Comparison of ENCODE assay signal across 24 cellular contexts in genomic region chr11:72431846-72432245, GRCh38. TPM values are rescaled to one million over a fixed set of nuclear protein-coding genes. Genes with fewer than 3 reads are reported as not detected.
DNase-seq lines count a peak whose midpoint lies in the region; ATAC-seq and TF ChIP-seq lines count a peak whose summit lies in the region.
"Had no signal": no experiment of that assay in that cellular context is flagged by ENCODE, and none has a peak within 500 bp of the region (broad histone marks: within the 10 kb centered on the region; RNA-seq: fewer than 3 reads in every experiment).

No MANE protein-coding gene starts in this region.

- peaks cover 27 to 37% of the 10 kb centered on the region in 2 donors for H3K4me1 Mint-ChIP-seq in natural killer cell treated with Interleukin-12 subunit alpha and Interleukin-12 subunit beta and Interleukin-15 and Interleukin-18, amount 100 ng/mL, for 72 hours (ENCODE audit: low read depth in 2 of 2)
- H3K4me1 Mint-ChIP-seq in natural killer cell, result peaks cover 35 to 43% of the 10 kb centered on the region in 2 donors

- H3K27me3 Mint-ChIP-seq in natural killer cell treated with Interleukin-12 subunit alpha and Interleukin-12 subunit beta and Interleukin-15 and Interleukin-18, amount 100 ng/mL, for 72 hours, result no peaks in the 10 kb centered on the region
- no peaks in the 10 kb centered on the region for H3K27me3 Mint-ChIP-seq in natural killer cell (ENCODE audit: low read depth in 2 of 2)
- H3K27me3 Mint-ChIP-seq: activated naive CD4-positive, alpha-beta T cell treated with anti-CD3 and anti-CD28 coated beads, Interleukin-2, amount 10 ng/mL, durations not matched to agents 7 days and 5 days; T-cell had no signal

- no peaks in the 10 kb centered on the region for H3F3A ChIP-seq in SU-DHL-6 (ENCODE audit: insufficient read depth)

- no peaks in the 10 kb centered on the region for H3K9me2 ChIP-seq in SU-DHL-6 (replicated peaks; ENCODE audit: insufficient read depth, low read length)

- no peak for DNase-seq in natural killer cell treated with Interleukin-12 subunit alpha and Interleukin-12 subunit beta and Interleukin-15 and Interleukin-18, amount 100 ng/mL, for 72 hours (ENCODE audit: low spot score)
- no peak for DNase-seq in natural killer cell
- DNase-seq in myocyte (ENCODE audit: low read depth), result peak; percentile 38
- no peak for DNase-seq in HCEC 1CT
- no peak for DNase-seq in heart right ventricle
- no peak for DNase-seq in stomach
- DNase-seq: activated CD4-positive, CD25-positive, alpha-beta regulatory T cell treated with anti-CD3 and anti-CD28 coated beads, Interleukin-2, amount 50 U/mL, for 72 hours; activated naive CD4-positive, alpha-beta T cell treated with anti-CD3 and anti-CD28 coated beads, Interleukin-2, amount 10 ng/mL, durations not matched to agents 7 days and 5 days; aorta; CD4-positive, alpha-beta memory T cell; central memory CD4-positive, alpha-beta T cell; glutamatergic neuron; KG1; NCI-H1436 treated with DMSO at 0.1 percent for 48 hours; NCI-H2107; NCI-H446 treated with DMSO at 0.1 percent for 48 hours; retina; SIG-M5; T-cell had no signal

- peaks cover 17% of the 10 kb centered on the region for H3K79me2 ChIP-seq in SU-DHL-6 (ENCODE audit: insufficient read depth, low read length)

- no peak for TF ChIP-seq CTCF in natural killer cell (IDR thresholded peaks at IDR 0.05)
- TF ChIP-seq CTCF in SU-DHL-6 (IDR thresholded peaks at IDR 0.05; ENCODE audit: insufficient read depth, low read length, poor library complexity, severe bottlenecking), result no peak
- no peak for TF ChIP-seq CTCF in heart right ventricle (IDR thresholded peaks at IDR 0.05)
- no peak for TF ChIP-seq CTCF in stomach (IDR thresholded peaks at IDR 0.05)

- no peak overlapping the region for H2AFZ ChIP-seq in SU-DHL-6 (ENCODE audit: low read depth, low read length, severe bottlenecking)

- no peaks in the 10 kb centered on the region for H3K9me3 Mint-ChIP-seq in natural killer cell treated with Interleukin-12 subunit alpha and Interleukin-12 subunit beta and Interleukin-15 and Interleukin-18, amount 100 ng/mL, for 72 hours
- H3K9me3 Mint-ChIP-seq in natural killer cell, result no peaks in the 10 kb centered on the region
- H3K9me3 Mint-ChIP-seq: activated naive CD4-positive, alpha-beta T cell treated with anti-CD3 and anti-CD28 coated beads, Interleukin-2, amount 10 ng/mL, durations not matched to agents 7 days and 5 days; CD4-positive, alpha-beta memory T cell; T-cell had no signal

- no peak overlapping the region for H3K4me3 Mint-ChIP-seq in natural killer cell treated with Interleukin-12 subunit alpha and Interleukin-12 subunit beta and Interleukin-15 and Interleukin-18, amount 100 ng/mL, for 72 hours
- H3K4me3 Mint-ChIP-seq in natural killer cell, result no peak overlapping the region
- H3K4me3 Mint-ChIP-seq: activated naive CD4-positive, alpha-beta T cell treated with anti-CD3 and anti-CD28 coated beads, Interleukin-2, amount 10 ng/mL, durations not matched to agents 7 days and 5 days had no signal

- H3K36me3 ChIP-seq in SU-DHL-6 (ENCODE audit: low read length) (no peaks in the 10 kb centered on the region; the same call in 1 of the 2 replicates), heart right ventricle (peaks cover 0 to 36% (median 5%) of the 10 kb centered on the region in 9 donors), stomach (peaks cover 8 to 36% (median 34%) of the 10 kb centered on the region in 4 donors)

- H3K4me1 ChIP-seq in heart right ventricle (peaks cover 0 to 46% (median 21%) of the 10 kb centered on the region in 9 donors), stomach (peaks cover 13 to 42% (median 26%) of the 10 kb centered on the region in 4 donors)

- peak overlapping the region; percentile 14; the same call in 1 of the 2 replicates for H3K9ac ChIP-seq in SU-DHL-6 (ENCODE audit: low read length)

- no peaks in the 10 kb centered on the region for H3K27me3 ChIP-seq in SU-DHL-6 (ENCODE audit: low read length)
- H3K27me3 ChIP-seq in heart right ventricle, result no peaks in the 10 kb centered on the region
- no peaks in the 10 kb centered on the region for H3K27me3 ChIP-seq in stomach
- H3K27me3 ChIP-seq: suprapubic skin had no signal

- H3K4me3 ChIP-seq in SU-DHL-6 (ENCODE audit: insufficient read depth, low read length, poor library complexity, severe bottlenecking) (no peak overlapping the region), heart right ventricle (no peak overlapping the region), stomach (no peak overlapping the region)
- H3K4me3 ChIP-seq: lung, suprapubic skin had no signal

- intact Hi-C loops in natural killer cell (cut with micrococcal nuclease), result loop anchor here (5.0 kb wide), 2 partner anchors 140 to 455 kb away; no protein-coding TSS in a partner anchor
- intact Hi-C loops in heart right ventricle (cut with DNase I), result loop anchor here in 5 of 10 donors (5.0 to 10.0 kb wide), 8 partner anchors 140 to 457 kb away; partner anchors contain the start of genes ANAPC15 (in 1 of the 5), LAMTOR1 (in 1 of the 5) and TOMT (in 1 of the 5)
- intact Hi-C loops in stomach (cut with DNase I; ENCODE audit: low total_unique reads), result no loop called here

- H3K36me3 Mint-ChIP-seq in natural killer cell treated with Interleukin-12 subunit alpha and Interleukin-12 subunit beta and Interleukin-15 and Interleukin-18, amount 100 ng/mL, for 72 hours, result no peaks in the 10 kb centered on the region
- peaks cover 2% of the 10 kb centered on the region for H3K36me3 Mint-ChIP-seq in natural killer cell

- peak overlapping the region; percentile 19 to 81 for H3K27ac Mint-ChIP-seq in natural killer cell treated with Interleukin-12 subunit alpha and Interleukin-12 subunit beta and Interleukin-15 and Interleukin-18, amount 100 ng/mL, for 72 hours
- H3K27ac Mint-ChIP-seq in natural killer cell, result no peak overlapping the region
- H3K27ac Mint-ChIP-seq: activated naive CD4-positive, alpha-beta T cell treated with anti-CD3 and anti-CD28 coated beads, Interleukin-2, amount 10 ng/mL, durations not matched to agents 7 days and 5 days had no signal

- H3K4me2 ChIP-seq in SU-DHL-6 (ENCODE audit: low read depth, low read length, poor library complexity, severe bottlenecking), result peak overlapping the region; percentile 68

- no peak for TF ChIP-seq EP300 in stomach (IDR thresholded peaks at IDR 0.05)

- H4K20me1 ChIP-seq in SU-DHL-6 (ENCODE audit: low read depth, low read length), result no peaks in the 10 kb centered on the region

- no peak for TF ChIP-seq POLR2A in stomach (IDR thresholded peaks at IDR 0.05)

- H3K9me3 ChIP-seq in SU-DHL-6 (ENCODE audit: insufficient read depth, low read length) (no peaks in the 10 kb centered on the region), heart right ventricle (no peaks in the 10 kb centered on the region), stomach (no peaks in the 10 kb centered on the region)
- H3K9me3 ChIP-seq: suprapubic skin had no signal

- ATAC-seq in natural killer cell treated with Interleukin-12 subunit alpha and Interleukin-12 subunit beta and Interleukin-15 and Interleukin-18, amount 100 ng/mL, for 72 hours, result no peak
- ATAC-seq in natural killer cell, result no peak
- ATAC-seq in GM19467 (IDR thresholded peaks at IDR 0.05; ENCODE audit: unreplicated experiment), result no peak
- ATAC-seq in heart right ventricle, result no peak
- ATAC-seq: Panc1, T-cell had no signal

- WGBS in heart right ventricle, 2 donors, result 90 to 93% methylated on average over 2 of the region's 2 CpGs
- 68 to 83% (median 76%) methylated on average over 2 of the region's 2 CpGs for WGBS in stomach, 5 donors

- no peak overlapping the region for H3K27ac ChIP-seq in SU-DHL-6 (ENCODE audit: low read depth, low read length)
- no peak overlapping the region for H3K27ac ChIP-seq in heart right ventricle
- no peak overlapping the region for H3K27ac ChIP-seq in stomach
- H3K27ac ChIP-seq: suprapubic skin had no signal

RNA-seq across cellular contexts. Expression of gene CLPB, which starts 2.5 kb away (rescaled TPM):
- total RNA-seq in natural killer cell treated with Interleukin-12 subunit alpha and Interleukin-12 subunit beta and Interleukin-15 and Interleukin-18, amount 100 ng/mL, for 72 hours, result 10 to 100 TPM; 43.6 to 55.6 TPM
- total RNA-seq in natural killer cell (10 to 100 TPM; 11.8 to 17.0 (median 14.1) TPM), myocyte (32.5 and 35.2 TPM in 2 replicates), heart right ventricle (10 to 100 TPM; 14.9 to 21.2 (median 17.9) TPM), stomach (10 to 100 TPM; 16.1 to 96.9 (median 20.3) TPM)
- 17.4 TPM for polyA plus RNA-seq in myocyte (2012)
- polyA plus RNA-seq in heart right ventricle (10 to 100 TPM; 13.0 to 13.6 TPM), stomach (1 to 10 TPM; 2.6 to 8.0 (median 6.6) TPM)

Comparison
In these comparisons a context has a peak if more than half of its experiments do, and no peak if none do; other contexts are left out.
1. H3K27ac Mint-ChIP-seq: peak in natural killer cell treated with Interleukin-12 subunit alpha and Interleukin-12 subunit beta and Interleukin-15 and Interleukin-18, amount 100 ng/mL, for 72 hours (2 of 2); none in natural killer cell (0 of 2).